Comparison of ENCODE assay signal across 10 cellular contexts in genomic region chr10:79434223-79434687, GRCh38. TPM values are rescaled to one million over a fixed set of nuclear protein-coding genes. Genes with fewer than 3 reads are reported as not detected.
A peak's percentile ranks its signal among the peaks of the same experiment; 100 is the strongest.
DNase-seq lines count a peak whose midpoint lies in the region; ATAC-seq and TF ChIP-seq lines count a peak whose summit lies in the region.
"Had no signal": no experiment of that assay in that cellular context is flagged by ENCODE, and none has a peak within 500 bp of the region (broad histone marks: within the 10 kb centered on the region; RNA-seq: fewer than 3 reads in every experiment).

No MANE protein-coding gene starts in this region.

- H3K27me3 Mint-ChIP-seq in activated T-helper 2 cell treated with anti-CD3 and anti-CD28 coated beads, Interferon-gamma antibody, Interleukin-2, Interleukin-4, amounts not matched to agents 10 μg/mL and 5 μg/mL and 100 μg/mL, durations not matched to agents 14 hours and 24 hours and 36 hours (ENCODE audit: low read depth) = peaks cover 11% of the 10 kb centered on the region
- H3K27me3 Mint-ChIP-seq: IgD-negative memory B cell had no signal

- 73% methylated on average over 5 of the region's 5 CpGs for WGBS in right cardiac atrium
- 74 to 82% (median 77%) methylated on average over 3 to 5 of the region's 5 CpGs for WGBS in stomach, 5 donors

- peaks cover 16% of the 10 kb centered on the region for H3K4me1 Mint-ChIP-seq in activated T-helper 2 cell treated with anti-CD3 and anti-CD28 coated beads, Interferon-gamma antibody, Interleukin-2, Interleukin-4, amounts not matched to agents 10 μg/mL and 5 μg/mL and 100 μg/mL, durations not matched to agents 14 hours and 24 hours and 36 hours (ENCODE audit: low read depth)
- H3K4me1 Mint-ChIP-seq: IgD-negative memory B cell had no signal

- no peaks in the 10 kb centered on the region for H3K9me3 ChIP-seq in right cardiac atrium (ENCODE audit: control insufficient read depth, low read length)
- H3K9me3 ChIP-seq in stomach = no peaks in the 10 kb centered on the region
- no peaks in the 10 kb centered on the region for H3K9me3 ChIP-seq in mucosa of descending colon

- no peak for TF ChIP-seq EP300 in stomach (IDR thresholded peaks at IDR 0.05)

- intact Hi-C loops in activated T-helper 2 cell treated with anti-CD3 and anti-CD28 coated beads, Interferon-gamma antibody, Interleukin-2, Interleukin-4, amounts not matched to agents 10 μg/mL and 5 μg/mL and 100 μg/mL, durations not matched to agents 14 hours and 24 hours and 36 hours (cut with micrococcal nuclease) = loop anchor here (1.0 kb wide), 1 partner anchor 10 kb away; no protein-coding TSS in a partner anchor
- intact Hi-C loops in right cardiac atrium (cut with DNase I) (no loop called here), stomach (cut with DNase I; ENCODE audit: low total_unique reads) (no loop called here), mucosa of descending colon (cut with DNase I, micrococcal nuclease) (no loop called here)

- no peaks in the 10 kb centered on the region for H3K9me3 Mint-ChIP-seq in activated T-helper 2 cell treated with anti-CD3 and anti-CD28 coated beads, Interferon-gamma antibody, Interleukin-2, Interleukin-4, amounts not matched to agents 10 μg/mL and 5 μg/mL and 100 μg/mL, durations not matched to agents 14 hours and 24 hours and 36 hours
- H3K9me3 Mint-ChIP-seq: IgD-negative memory B cell had no signal

- peaks cover 52% of the 10 kb centered on the region for H3K4me1 ChIP-seq in right cardiac atrium (ENCODE audit: control insufficient read depth, insufficient read depth, low read length)
- H3K4me1 ChIP-seq in stomach = peaks cover 65 to 95% (median 79%) of the 10 kb centered on the region in 4 donors
- H3K4me1 ChIP-seq in mucosa of descending colon (ENCODE audit: low read depth) = peaks cover 13% of the 10 kb centered on the region

- no peak for TF ChIP-seq CTCF in stomach (IDR thresholded peaks at IDR 0.05)
- TF ChIP-seq CTCF in mucosa of descending colon (IDR thresholded peaks at IDR 0.05) = no peak

- DNase-seq in LHCN-M2 (ENCODE audit: low read depth) (peak; percentile 45), right cardiac atrium (peak in 1 of 3 donors; percentile 17), stomach (no peak), left lobe of liver (ENCODE audit: low spot score) (no peak), mucosa of descending colon (no peak), NCI-H1694 treated with DMSO at 0.1 percent for 48 hours (lab: John Stamatoyannopoulos, UW) (no peak)
- DNase-seq in activated T-helper 2 cell treated with anti-CD3 and anti-CD28 coated beads, Interferon-gamma antibody, Interleukin-2, Interleukin-4, amounts not matched to agents 10 μg/mL and 5 μg/mL and 100 μg/mL, durations not matched to agents 14 hours and 24 hours and 36 hours (ENCODE audit: low spot score) = no peak
- DNase-seq: NCI-H226 had no signal

- no peak for ATAC-seq in right cardiac atrium
- no peak for ATAC-seq in left lobe of liver
- no peak for ATAC-seq in mucosa of descending colon

- no peaks in the 10 kb centered on the region for H3K36me3 Mint-ChIP-seq in activated T-helper 2 cell treated with anti-CD3 and anti-CD28 coated beads, Interferon-gamma antibody, Interleukin-2, Interleukin-4, amounts not matched to agents 10 μg/mL and 5 μg/mL and 100 μg/mL, durations not matched to agents 14 hours and 24 hours and 36 hours (ENCODE audit: low read depth)

- peaks cover 4 to 38% (median 31%) of the 10 kb centered on the region in 4 donors for H3K36me3 ChIP-seq in stomach
- no peaks in the 10 kb centered on the region for H3K36me3 ChIP-seq in mucosa of descending colon (ENCODE audit: low read depth)

- H3K27me3 ChIP-seq in right cardiac atrium (ENCODE audit: control insufficient read depth, insufficient read depth) (no peaks in the 10 kb centered on the region), stomach (no peaks in the 10 kb centered on the region)

- peak overlapping the region; percentile 78 for H3K27ac Mint-ChIP-seq in activated T-helper 2 cell treated with anti-CD3 and anti-CD28 coated beads, Interferon-gamma antibody, Interleukin-2, Interleukin-4, amounts not matched to agents 10 μg/mL and 5 μg/mL and 100 μg/mL, durations not matched to agents 14 hours and 24 hours and 36 hours

- no peak overlapping the region for H3K4me3 ChIP-seq in right cardiac atrium (ENCODE audit: low read length)
- no peak overlapping the region for H3K4me3 ChIP-seq in stomach
- no peak overlapping the region for H3K4me3 ChIP-seq in mucosa of descending colon
- H3K4me3 ChIP-seq: SK-N-MC had no signal

- H3K4me3 Mint-ChIP-seq in activated T-helper 2 cell treated with anti-CD3 and anti-CD28 coated beads, Interferon-gamma antibody, Interleukin-2, Interleukin-4, amounts not matched to agents 10 μg/mL and 5 μg/mL and 100 μg/mL, durations not matched to agents 14 hours and 24 hours and 36 hours (ENCODE audit: low read depth) = no peak overlapping the region
- H3K4me3 Mint-ChIP-seq: IgD-negative memory B cell had no signal

- H3K27ac ChIP-seq in right cardiac atrium (ENCODE audit: low read length) (peak overlapping the region; percentile 55), stomach (peak overlapping the region in 4 of 5 donors; percentile 73 to 95 (median 89))
- H3K27ac ChIP-seq: SK-N-MC had no signal

- no peak for TF ChIP-seq POLR2A in stomach (IDR thresholded peaks at IDR 0.05)

RNA-seq across cellular contexts. Expression of gene ZCCHC24, which starts 11.2 kb away (rescaled TPM):
- total RNA-seq in LHCN-M2 (2014; rRNA removed) (15.1 and 17.7 TPM in 2 replicates), right cardiac atrium (10 to 100 TPM; 60.4 to 75.3 (median 63.8) TPM), stomach (10 to 100 TPM in 4 of 5 donors, 1 to 10 TPM in 1; 9.7 to 60.3 (median 28.0) TPM), left lobe of liver (30.5 TPM), mucosa of descending colon (100 to 1,000 TPM in 1 of 3 donors, 10 to 100 TPM in 1, 1 to 10 TPM in 1; 5.6 to 125 (median 22.8) TPM)
- polyA plus RNA-seq in LHCN-M2 (2012) = 8.5 TPM
- 2.1 and 2.6 TPM in 2 replicates for total RNA-seq in activated T-helper 2 cell treated with anti-CD3 and anti-CD28 coated beads, Interferon-gamma antibody, Interleukin-2, Interleukin-4, amounts not matched to agents 10 μg/mL and 5 μg/mL and 100 μg/mL, durations not matched to agents 14 hours and 24 hours and 36 hours
- polyA plus RNA-seq in right cardiac atrium (31.3 TPM), stomach (10 to 100 TPM; 13.3 to 53.0 (median 45.3) TPM)
